ENCODE assay signal across 18 cellular contexts in genomic region chr22:20102203-20102780, GRCh38. TPM values are rescaled to one million over a fixed set of nuclear protein-coding genes. Genes with fewer than 3 reads are reported as not detected.
A peak's percentile ranks its signal among the peaks of the same experiment; 100 is the strongest.
DNase-seq lines count a peak whose midpoint lies in the region; ATAC-seq and TF ChIP-seq lines count a peak whose summit lies in the region.
"Had no signal": no experiment of that assay in that cellular context is flagged by ENCODE, and none has a peak within 500 bp of the region (broad histone marks: within the 10 kb centered on the region; RNA-seq: fewer than 3 reads in every experiment).

No MANE protein-coding gene starts in this region.

- DNase-seq in activated CD8-positive, alpha-beta memory T cell treated with anti-CD3 and anti-CD28 coated beads, Interleukin-2, amount 10 ng/mL, durations not matched to agents 7 days and 5 days = no peak
- DNase-seq in activated CD8-positive, alpha-beta memory T cell treated with anti-CD3 and anti-CD28 coated beads, Interleukin-2, amount 50 U/mL, for 48 hours = no peak
- no peak for DNase-seq in T-helper 17 cell
- DNase-seq in effector memory CD8-positive, alpha-beta T cell = no peak
- DNase-seq in nephron progenitor cell = no peak
- no peak for DNase-seq in trophoblast cell
- DNase-seq: amygdala, cortex of kidney, KG1, NCI-H1105 treated with DMSO at 0.1 percent for 48 hours, NCI-H345, uterus had no signal

- no peak for ATAC-seq in activated CD8-positive, alpha-beta memory T cell treated with anti-CD3 and anti-CD28 coated beads, Interleukin-2, amount 10 ng/mL, durations not matched to agents 7 days and 5 days
- ATAC-seq in T-helper 17 cell (no peak), GM19328 (IDR thresholded peaks at IDR 0.05; ENCODE audit: unreplicated experiment) (no peak), GM18868 (IDR thresholded peaks at IDR 0.05; ENCODE audit: unreplicated experiment) (no peak)
- no peak for ATAC-seq in effector memory CD8-positive, alpha-beta T cell (replicated peaks)
- ATAC-seq: stimulated activated memory B cell treated with anti-CD40 and anti-IgM and Interleukin-4, amounts not matched to agents 10 μg/mL and 1 μg/mL and 100 μg/mL, for 72 hours had no signal

- H3K27ac Mint-ChIP-seq in activated CD8-positive, alpha-beta memory T cell treated with anti-CD3 and anti-CD28 coated beads, Interleukin-2, amount 10 ng/mL, durations not matched to agents 7 days and 5 days = peak overlapping the region; percentile 85
- H3K27ac Mint-ChIP-seq in T-helper 17 cell (peak overlapping the region; percentile 96), nephron progenitor cell (peak overlapping the region; percentile 89)
- peak overlapping the region; percentile 91 to 92 for H3K27ac Mint-ChIP-seq in effector memory CD8-positive, alpha-beta T cell
- H3K27ac Mint-ChIP-seq: stimulated activated memory B cell treated with anti-CD40 and anti-IgM and Interleukin-4, amounts not matched to agents 10 μg/mL and 1 μg/mL and 100 μg/mL, for 72 hours had no signal

- no peaks in the 10 kb centered on the region for H3K4me1 ChIP-seq in trophoblast cell (ENCODE audit: control insufficient read depth in 1 of 2, insufficient read depth in 2 of 2, low read length in 2 of 2)
- H3K4me1 ChIP-seq: uterus had no signal

- H3K9me3 Mint-ChIP-seq in activated CD8-positive, alpha-beta memory T cell treated with anti-CD3 and anti-CD28 coated beads, Interleukin-2, amount 10 ng/mL, durations not matched to agents 7 days and 5 days (ENCODE audit: low read depth) = no peaks in the 10 kb centered on the region
- no peaks in the 10 kb centered on the region for H3K9me3 Mint-ChIP-seq in effector memory CD8-positive, alpha-beta T cell
- no peaks in the 10 kb centered on the region for H3K9me3 Mint-ChIP-seq in nephron progenitor cell
- H3K9me3 Mint-ChIP-seq: stimulated activated memory B cell treated with anti-CD40 and anti-IgM and Interleukin-4, amounts not matched to agents 10 μg/mL and 1 μg/mL and 100 μg/mL, for 72 hours had no signal

- no peak overlapping the region for H3K4me3 Mint-ChIP-seq in activated CD8-positive, alpha-beta memory T cell treated with anti-CD3 and anti-CD28 coated beads, Interleukin-2, amount 10 ng/mL, durations not matched to agents 7 days and 5 days
- H3K4me3 Mint-ChIP-seq in T-helper 17 cell (peak overlapping the region; percentile 41), nephron progenitor cell (no peak overlapping the region)
- no peak overlapping the region for H3K4me3 Mint-ChIP-seq in effector memory CD8-positive, alpha-beta T cell
- H3K4me3 Mint-ChIP-seq: stimulated activated memory B cell treated with anti-CD40 and anti-IgM and Interleukin-4, amounts not matched to agents 10 μg/mL and 1 μg/mL and 100 μg/mL, for 72 hours had no signal

- no peak overlapping the region for H2BK120ac ChIP-seq in trophoblast cell (ENCODE audit: insufficient read depth, low read length, poor library complexity)

- no peak overlapping the region for H3K4me3 ChIP-seq in trophoblast cell (ENCODE audit: low read depth, low read length)
- H3K4me3 ChIP-seq: lung, uterus had no signal

- H2AFZ ChIP-seq in trophoblast cell (ENCODE audit: insufficient read depth, low read length, poor library complexity) = no peak overlapping the region

- no peak overlapping the region for H3K27ac ChIP-seq in trophoblast cell (ENCODE audit: low read depth, low read length)
- H3K27ac ChIP-seq: neutrophil, uterus had no signal

- H4K91ac ChIP-seq in trophoblast cell (ENCODE audit: low read depth, low read length) = no peak overlapping the region

- H3K36me3 ChIP-seq in trophoblast cell (ENCODE audit: control insufficient read depth in 1 of 2, insufficient read depth in 2 of 2, low read length in 2 of 2) = peaks cover 66 to 74% of the 10 kb centered on the region in 2 experiments
- H3K36me3 ChIP-seq: uterus had no signal

- no peaks in the 10 kb centered on the region for H3K27me3 Mint-ChIP-seq in activated CD8-positive, alpha-beta memory T cell treated with anti-CD3 and anti-CD28 coated beads, Interleukin-2, amount 10 ng/mL, durations not matched to agents 7 days and 5 days
- H3K27me3 Mint-ChIP-seq in T-helper 17 cell (no peaks in the 10 kb centered on the region), nephron progenitor cell (ENCODE audit: low read depth, poor library complexity) (no peaks in the 10 kb centered on the region)
- H3K27me3 Mint-ChIP-seq in effector memory CD8-positive, alpha-beta T cell = no peaks in the 10 kb centered on the region
- H3K27me3 Mint-ChIP-seq: stimulated activated memory B cell treated with anti-CD40 and anti-IgM and Interleukin-4, amounts not matched to agents 10 μg/mL and 1 μg/mL and 100 μg/mL, for 72 hours had no signal

- no peaks in the 10 kb centered on the region for H3K27me3 ChIP-seq in trophoblast cell (ENCODE audit: insufficient read depth, low read length)
- H3K27me3 ChIP-seq: neutrophil, uterus had no signal

- no peak overlapping the region for H4K8ac ChIP-seq in trophoblast cell (ENCODE audit: low read depth, low read length)

- H3K79me2 ChIP-seq in trophoblast cell (ENCODE audit: control insufficient read depth, insufficient read depth, low read length, poor library complexity) = no peaks in the 10 kb centered on the region

- H3K23ac ChIP-seq in trophoblast cell (ENCODE audit: low read length) = no peak overlapping the region

- peaks cover 34% of the 10 kb centered on the region for H3K36me3 Mint-ChIP-seq in activated CD8-positive, alpha-beta memory T cell treated with anti-CD3 and anti-CD28 coated beads, Interleukin-2, amount 10 ng/mL, durations not matched to agents 7 days and 5 days
- peaks cover 2% of the 10 kb centered on the region for H3K36me3 Mint-ChIP-seq in T-helper 17 cell (ENCODE audit: low read depth)
- peaks cover 75% of the 10 kb centered on the region for H3K36me3 Mint-ChIP-seq in effector memory CD8-positive, alpha-beta T cell (ENCODE audit: insufficient read depth)
- H3K36me3 Mint-ChIP-seq in nephron progenitor cell (ENCODE audit: low read depth) = peaks cover 61% of the 10 kb centered on the region

- H3K4me2 ChIP-seq in trophoblast cell (ENCODE audit: low read length) = no peak overlapping the region

- no peak overlapping the region for H3K9ac ChIP-seq in trophoblast cell (ENCODE audit: low read length)

- H2BK5ac ChIP-seq in trophoblast cell (ENCODE audit: low read depth, low read length, poor library complexity) = no peak overlapping the region

- TF ChIP-seq CTCF in nephron progenitor cell (IDR thresholded peaks at IDR 0.05) = no peak

- H3K14ac ChIP-seq in trophoblast cell (ENCODE audit: low read length) = no peak overlapping the region

- no CpG with 5 or more reads among the region's 12 CpGs for WGBS in trophoblast cell (ENCODE audit: extremely low coverage, insufficient coverage, insufficient read length)

- H3K18ac ChIP-seq in trophoblast cell (ENCODE audit: low read length) = no peak overlapping the region

- no peak overlapping the region for H2BK12ac ChIP-seq in trophoblast cell (ENCODE audit: low read length)

- H3K4ac ChIP-seq in trophoblast cell (ENCODE audit: low read depth, low read length) = no peak overlapping the region

- no peaks in the 10 kb centered on the region for H3K79me1 ChIP-seq in trophoblast cell (ENCODE audit: low read length)

- CTCF ChIA-PET in activated CD8-positive, alpha-beta memory T cell treated with anti-CD3 and anti-CD28 coated beads, Interleukin-2, amount 10 ng/mL, durations not matched to agents 7 days and 5 days (lab: Charles Lee) = interaction anchor here (1.5 to 3.2 kb wide), 3 partner anchors 9 to 16 kb away, joined by 5 to 21 read pairs (median 9); partner anchors contain the start of genes RANBP1 and TRMT2A

- H3K4me1 Mint-ChIP-seq in activated CD8-positive, alpha-beta memory T cell treated with anti-CD3 and anti-CD28 coated beads, Interleukin-2, amount 10 ng/mL, durations not matched to agents 7 days and 5 days = peaks cover 47% of the 10 kb centered on the region
- H3K4me1 Mint-ChIP-seq in T-helper 17 cell (peaks cover 27% of the 10 kb centered on the region), nephron progenitor cell (no peaks in the 10 kb centered on the region)
- peaks cover 35 to 41% of the 10 kb centered on the region in 2 donors for H3K4me1 Mint-ChIP-seq in effector memory CD8-positive, alpha-beta T cell (ENCODE audit: low read depth in 2 of 2)
- H3K4me1 Mint-ChIP-seq: stimulated activated memory B cell treated with anti-CD40 and anti-IgM and Interleukin-4, amounts not matched to agents 10 μg/mL and 1 μg/mL and 100 μg/mL, for 72 hours had no signal

- no peak overlapping the region for H4K12ac ChIP-seq in trophoblast cell (ENCODE audit: low read depth, low read length)

- no peaks in the 10 kb centered on the region for H3K9me3 ChIP-seq in T-helper 17 cell (ENCODE audit: control insufficient read depth, low read length, poor library complexity, severe bottlenecking)
- H3K9me3 ChIP-seq in trophoblast cell (ENCODE audit: insufficient read depth, low read depth, low read length) = no peaks in the 10 kb centered on the region
- H3K9me3 ChIP-seq: neutrophil, uterus had no signal

- no peak overlapping the region for H2AK5ac ChIP-seq in trophoblast cell (ENCODE audit: low read length)

RNA-seq across cellular contexts. Expression of gene RANBP1, which starts 13.6 kb away (rescaled TPM):
- 100 to 1,000 TPM; 318 to 345 TPM for total RNA-seq in activated CD8-positive, alpha-beta memory T cell treated with anti-CD3 and anti-CD28 coated beads, Interleukin-2, amount 10 ng/mL, durations not matched to agents 7 days and 5 days
- 10 to 100 TPM; 65.7 to 75.2 TPM for total RNA-seq in T-helper 17 cell
- 227 and 234 TPM in 2 replicates for polyA plus RNA-seq in trophoblast cell (2013)

RNA-seq across cellular contexts. Expression of gene TRMT2A, which starts 14.7 kb away (rescaled TPM):
- total RNA-seq in activated CD8-positive, alpha-beta memory T cell treated with anti-CD3 and anti-CD28 coated beads, Interleukin-2, amount 10 ng/mL, durations not matched to agents 7 days and 5 days = 100 to 1,000 TPM in 1 of 2 experiments, 10 to 100 TPM in 1; 98.1 to 140 TPM
- total RNA-seq in T-helper 17 cell = 10 to 100 TPM; 77.1 to 85.5 TPM
- 27.5 and 32.4 TPM in 2 replicates for polyA plus RNA-seq in trophoblast cell (2013)

RNA-seq across cellular contexts. Expression of gene DGCR8, which starts 22.3 kb away (rescaled TPM):
- total RNA-seq in activated CD8-positive, alpha-beta memory T cell treated with anti-CD3 and anti-CD28 coated beads, Interleukin-2, amount 10 ng/mL, durations not matched to agents 7 days and 5 days = 10 to 100 TPM; 70.4 to 71.9 TPM
- 10 to 100 TPM; 32.0 to 37.9 TPM for total RNA-seq in T-helper 17 cell
- 16.9 and 17.3 TPM in 2 replicates for polyA plus RNA-seq in trophoblast cell (2013)

RNA-seq across cellular contexts. Expression of gene ZDHHC8, which starts 29.3 kb away (rescaled TPM):
- total RNA-seq in activated CD8-positive, alpha-beta memory T cell treated with anti-CD3 and anti-CD28 coated beads, Interleukin-2, amount 10 ng/mL, durations not matched to agents 7 days and 5 days = 10 to 100 TPM; 57.9 to 66.3 TPM
- 10 to 100 TPM; 60.1 to 75.8 TPM for total RNA-seq in T-helper 17 cell
- polyA plus RNA-seq in trophoblast cell (2013) = 39.6 and 41.0 TPM in 2 replicates

RNA-seq across cellular contexts. Expression of gene CCDC188, which starts 48.6 kb away (rescaled TPM):
- total RNA-seq in activated CD8-positive, alpha-beta memory T cell treated with anti-CD3 and anti-CD28 coated beads, Interleukin-2, amount 10 ng/mL, durations not matched to agents 7 days and 5 days = not detected
- 1 to 10 TPM in 1 of 2 donors, not detected in 1; 1.5 TPM for total RNA-seq in T-helper 17 cell
- not detected in 2 replicates for polyA plus RNA-seq in trophoblast cell (2013)
- total RNA-seq: SK-MEL-5 had no signal

Comparison
In these comparisons a context has a peak if more than half of its experiments do, and no peak if none do; other contexts are left out.
1. RNA of gene RANBP1, which starts 13.6 kb away (total RNA-seq): 318 to 345 TPM in activated CD8-positive, alpha-beta memory T cell treated with anti-CD3 and anti-CD28 coated beads, Interleukin-2, amount 10 ng/mL, durations not matched to agents 7 days and 5 days; 65.7 to 75.2 TPM in T-helper 17 cell; every median in the first group is over 4 times any median in the second.
2. Peak in every context shown above with its lines, with median percentiles within 50 percentile points of each other: H3K27ac Mint-ChIP-seq.